In the genomic region with DNA sequence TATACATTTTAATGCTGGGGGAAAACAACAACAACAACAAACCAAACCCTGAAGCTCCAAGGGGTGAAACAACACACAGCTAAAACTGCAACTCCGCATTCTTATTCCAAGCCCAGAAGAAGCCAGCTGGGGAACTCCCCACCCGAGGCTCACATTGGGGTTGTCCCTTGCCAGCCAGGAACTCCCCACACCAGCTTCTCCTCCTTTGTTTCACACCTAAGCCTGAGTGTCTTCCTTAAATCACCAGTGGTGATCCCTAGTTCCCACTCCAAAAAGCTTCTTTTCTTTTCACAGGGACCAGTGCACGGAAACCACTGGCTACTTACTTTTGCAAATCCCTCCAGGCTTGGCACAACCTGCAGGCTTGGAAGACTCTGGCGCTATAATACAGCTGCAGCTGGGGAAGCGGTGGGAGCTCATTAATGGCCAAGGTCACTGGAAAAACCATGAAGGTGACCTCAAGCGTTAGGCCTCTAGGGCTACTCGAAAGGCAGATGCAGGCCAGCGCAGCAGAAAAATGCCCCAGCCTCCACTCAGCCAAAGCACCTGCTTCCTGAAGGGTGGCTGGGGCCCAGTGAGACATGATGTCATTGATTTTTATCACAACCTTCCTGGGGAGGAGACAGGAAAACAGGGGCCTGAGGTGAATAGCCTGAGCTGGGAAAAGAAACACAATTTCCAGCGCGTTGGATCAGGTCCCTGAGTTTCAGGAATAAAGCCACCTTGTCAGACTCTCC, we compare ENCODE assay signal across 1 cellular context.
TF ChIP-seq lines count a peak whose summit lies in the region.

No MANE protein-coding gene starts in this region.

TF ChIP-seq in K562, 482 proteins besides CTCF, POLR2A, EP300 and RAD21:
- TF ChIP-seq, protein P1, sequence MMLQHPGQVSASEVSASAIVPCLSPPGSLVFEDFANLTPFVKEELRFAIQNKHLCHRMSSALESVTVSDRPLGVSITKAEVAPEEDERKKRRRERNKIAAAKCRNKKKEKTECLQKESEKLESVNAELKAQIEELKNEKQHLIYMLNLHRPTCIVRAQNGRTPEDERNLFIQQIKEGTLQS (IDR thresholded peaks at IDR 0.05), result peak; percentile 40; the same call in 1 of the 2 replicates
- TF ChIP-seq, protein P1 (CRISPR knock-in tag; conservative IDR thresholded peaks at IDR 0.05), result no peak
- TF ChIP-seq NRF1 (conservative IDR thresholded peaks at IDR 0.05 in 1 of 2, IDR thresholded peaks at IDR 0.05 in 1 of 2) (0 out of 4 replicates have a peak, but pooled peaks of 1 of the 2 experiments have one; percentile 17), ESRRA (IDR thresholded peaks at IDR 0.05; ENCODE audit: borderline replicate concordance, low read depth) (peak; percentile 61), CBX1 (IDR thresholded peaks at IDR 0.05; ENCODE audit: low read depth) (no peak), KAT8 (IDR thresholded peaks at IDR 0.05; ENCODE audit: low read depth) (no peak), JUND (IDR thresholded peaks at IDR 0.05; ENCODE audit: borderline replicate concordance, low read depth, low read length) (peak; percentile 63; the same call in 1 of the 2 replicates), JUND (tag; IDR thresholded peaks at IDR 0.05; ENCODE audit: borderline replicate concordance, low read depth, low read length) (peak; percentile 54; the same call in 1 of the 3 replicates), ZNF445 (CRISPR knock-in tag; IDR thresholded peaks at IDR 0.05; ENCODE audit: low read depth) (no peak), ZNF444 (CRISPR knock-in tag; IDR thresholded peaks at IDR 0.05) (no peak), JUN (IDR thresholded peaks at IDR 0.05; ENCODE audit: borderline replicate concordance, low read depth, low read length) (0 out of 2 replicates have a peak, but pooled peaks have one; percentile 39), JUN (CRISPR knock-in tag; IDR thresholded peaks at IDR 0.05; ENCODE audit: borderline replicate concordance) (no peak), ATF7 (IDR thresholded peaks at IDR 0.05) (peak; percentile 83)
- TF ChIP-seq, protein P2, sequence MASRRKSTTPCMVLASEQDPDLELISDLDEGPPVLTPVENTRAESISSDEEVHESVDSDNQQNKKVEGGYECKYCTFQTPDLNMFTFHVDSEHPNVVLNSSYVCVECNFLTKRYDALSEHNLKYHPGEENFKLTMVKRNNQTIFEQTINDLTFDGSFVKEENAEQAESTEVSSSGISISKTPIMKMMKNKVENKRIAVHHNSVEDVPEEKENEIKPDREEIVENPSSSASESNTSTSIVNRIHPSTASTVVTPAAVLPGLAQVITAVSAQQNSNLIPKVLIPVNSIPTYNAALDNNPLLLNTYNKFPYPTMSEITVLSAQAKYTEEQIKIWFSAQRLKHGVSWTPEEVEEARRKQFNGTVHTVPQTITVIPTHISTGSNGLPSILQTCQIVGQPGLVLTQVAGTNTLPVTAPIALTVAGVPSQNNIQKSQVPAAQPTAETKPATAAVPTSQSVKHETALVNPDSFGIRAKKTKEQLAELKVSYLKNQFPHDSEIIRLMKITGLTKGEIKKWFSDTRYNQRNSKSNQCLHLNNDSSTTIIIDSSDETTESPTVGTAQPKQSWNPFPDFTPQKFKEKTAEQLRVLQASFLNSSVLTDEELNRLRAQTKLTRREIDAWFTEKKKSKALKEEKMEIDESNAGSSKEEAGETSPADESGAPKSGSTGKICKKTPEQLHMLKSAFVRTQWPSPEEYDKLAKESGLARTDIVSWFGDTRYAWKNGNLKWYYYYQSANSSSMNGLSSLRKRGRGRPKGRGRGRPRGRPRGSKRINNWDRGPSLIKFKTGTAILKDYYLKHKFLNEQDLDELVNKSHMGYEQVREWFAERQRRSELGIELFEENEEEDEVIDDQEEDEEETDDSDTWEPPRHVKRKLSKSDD (conservative IDR thresholded peaks at IDR 0.05; ENCODE audit: low read length), result no peak
